ENCODE assay signal across 8 cellular contexts in genomic region chr1:100034465-100034864, GRCh38.
DNase-seq lines count a peak whose midpoint lies in the region; ATAC-seq and TF ChIP-seq lines count a peak whose summit lies in the region.
"Had no signal": no experiment of that assay in that cellular context is flagged by ENCODE, and none has a peak within 500 bp of the region (broad histone marks: within the 10 kb centered on the region; RNA-seq: fewer than 3 reads in every experiment).

No MANE protein-coding gene starts in this region.

- H3K4me1 Mint-ChIP-seq in activated T-helper 17 cell treated with anti-CD3 and anti-CD28 coated beads, Interleukin-2, amount 50 U/mL, for 72 hours: peaks cover 14% of the 10 kb centered on the region
- H3K4me1 Mint-ChIP-seq in mesothelial cell of epicardium: peaks cover 29% of the 10 kb centered on the region
- H3K4me1 Mint-ChIP-seq in CD14-positive monocyte: peaks cover 11% of the 10 kb centered on the region
- peaks cover 23% of the 10 kb centered on the region for H3K4me1 Mint-ChIP-seq in activated naive CD4-positive, alpha-beta T cell treated with anti-CD3 and anti-CD28 coated beads for 36 hours (ENCODE audit: low read depth)

- no peak overlapping the region for H3K9ac ChIP-seq in Karpas-422 (ENCODE audit: low read length)

- no peaks in the 10 kb centered on the region for H3K9me2 ChIP-seq in Karpas-422 (replicated peaks; ENCODE audit: insufficient read depth, low read length)

- no peak for ATAC-seq in activated T-helper 17 cell treated with anti-CD3 and anti-CD28 coated beads, Interleukin-2, amount 50 U/mL, for 72 hours (replicated peaks)
- no peak for ATAC-seq in heart right ventricle
- ATAC-seq: stimulated activated naive CD8-positive, alpha-beta T cell treated with anti-CD3 and anti-CD28 coated beads, Interleukin-15, Interleukin-2, amounts not matched to agents 100 U/mL and 50 U/mL, for 24 hours had no signal

- no peaks in the 10 kb centered on the region for H3K9me3 Mint-ChIP-seq in activated T-helper 17 cell treated with anti-CD3 and anti-CD28 coated beads, Interleukin-2, amount 50 U/mL, for 72 hours
- H3K9me3 Mint-ChIP-seq in mesothelial cell of epicardium (no peaks in the 10 kb centered on the region), CD14-positive monocyte (peaks cover 0 to 3% (median 0%) of the 10 kb centered on the region in 7 donors)
- H3K9me3 Mint-ChIP-seq in activated naive CD4-positive, alpha-beta T cell treated with anti-CD3 and anti-CD28 coated beads for 36 hours: no peaks in the 10 kb centered on the region

- H3K4me1 ChIP-seq in Karpas-422 (ENCODE audit: low read length) (peaks cover 25% of the 10 kb centered on the region), heart right ventricle (peaks cover 0 to 21% (median 12%) of the 10 kb centered on the region in 9 donors)

- H2AFZ ChIP-seq in Karpas-422 (ENCODE audit: low read length): no peak overlapping the region

- H3K4me2 ChIP-seq in Karpas-422 (ENCODE audit: low read depth, low read length, poor library complexity, severe bottlenecking): peak overlapping the region; percentile 86

- TF ChIP-seq CTCF in mesothelial cell of epicardium (IDR thresholded peaks at IDR 0.05; ENCODE audit: unreplicated experiment) (peak; percentile 31), heart right ventricle (IDR thresholded peaks at IDR 0.05) (peak in 4 of 9 donors; percentile 3 to 37 (median 26)), CD14-positive monocyte (IDR thresholded peaks at IDR 0.05) (no peak)

- CTCF ChIA-PET in activated naive CD4-positive, alpha-beta T cell treated with anti-CD3 and anti-CD28 coated beads for 36 hours (lab: Charles Lee): no interaction called here

- no peaks in the 10 kb centered on the region for H3K27me3 Mint-ChIP-seq in activated T-helper 17 cell treated with anti-CD3 and anti-CD28 coated beads, Interleukin-2, amount 50 U/mL, for 72 hours
- no peaks in the 10 kb centered on the region for H3K27me3 Mint-ChIP-seq in mesothelial cell of epicardium (ENCODE audit: low read depth)
- peaks cover 0 to 4% (median 0%) of the 10 kb centered on the region in 3 donors for H3K27me3 Mint-ChIP-seq in CD14-positive monocyte (ENCODE audit: low read depth in 3 of 3)
- H3K27me3 Mint-ChIP-seq in activated naive CD4-positive, alpha-beta T cell treated with anti-CD3 and anti-CD28 coated beads for 36 hours (ENCODE audit: low read depth): no peaks in the 10 kb centered on the region

- DNase-seq in ELR (ENCODE audit: low read depth) (peak; percentile 53), Karpas-422 (peak; percentile 80), mesothelial cell of epicardium (ENCODE audit: low spot score in 2 of 2, unreplicated experiment in 2 of 2) (no peak), heart right ventricle (no peak), CD14-positive monocyte (ENCODE audit: low spot score) (no peak)
- no peak for DNase-seq in activated naive CD4-positive, alpha-beta T cell treated with anti-CD3 and anti-CD28 coated beads for 36 hours
- DNase-seq: stimulated activated naive CD8-positive, alpha-beta T cell treated with anti-CD3 and anti-CD28 coated beads, Interleukin-15, Interleukin-2, amounts not matched to agents 100 U/mL and 50 U/mL, for 24 hours had no signal

- H3K4me3 ChIP-seq in Karpas-422 (ENCODE audit: low read length) (no peak overlapping the region), heart right ventricle (no peak overlapping the region)

- no peaks in the 10 kb centered on the region for H3K9me3 ChIP-seq in Karpas-422 (ENCODE audit: low read length)
- no peaks in the 10 kb centered on the region for H3K9me3 ChIP-seq in heart right ventricle

- H3K36me3 Mint-ChIP-seq in activated T-helper 17 cell treated with anti-CD3 and anti-CD28 coated beads, Interleukin-2, amount 50 U/mL, for 72 hours (ENCODE audit: low read depth): peaks cover 54% of the 10 kb centered on the region
- H3K36me3 Mint-ChIP-seq in mesothelial cell of epicardium (no peaks in the 10 kb centered on the region), CD14-positive monocyte (no peaks in the 10 kb centered on the region)
- H3K36me3 Mint-ChIP-seq in activated naive CD4-positive, alpha-beta T cell treated with anti-CD3 and anti-CD28 coated beads for 36 hours (ENCODE audit: low read depth): peaks cover 22% of the 10 kb centered on the region

- H3K27ac ChIP-seq in Karpas-422 (ENCODE audit: low read length) (no peak overlapping the region), heart right ventricle (no peak overlapping the region)

- H4K20me1 ChIP-seq in Karpas-422 (ENCODE audit: insufficient read depth, low read depth, low read length): no peaks in the 10 kb centered on the region

- intact Hi-C loops in heart right ventricle (cut with DNase I): loop anchor here in 1 of 10 donors (5.0 kb wide), 1 partner anchor 62 kb away; no protein-coding TSS in a partner anchor
- intact Hi-C loops in CD14-positive monocyte (cut with micrococcal nuclease): loop anchor here in 1 of 2 donors (10.0 kb wide), 1 partner anchor 860 kb away; the partner anchor contains the start of genes EXTL2 and SLC30A7
- intact Hi-C loops in activated naive CD4-positive, alpha-beta T cell treated with anti-CD3 and anti-CD28 coated beads for 36 hours (cut with micrococcal nuclease): loop anchor here (1.0 kb wide), 1 partner anchor 226 kb away; no protein-coding TSS in a partner anchor

- H3K27me3 ChIP-seq in Karpas-422 (ENCODE audit: low read length) (no peaks in the 10 kb centered on the region), heart right ventricle (no peaks in the 10 kb centered on the region)

- 0 out of 2 replicates have a peak, but pooled peaks cover 3% of the 10 kb centered on the region for H3K36me3 ChIP-seq in Karpas-422 (ENCODE audit: insufficient read depth, low read length)
- H3K36me3 ChIP-seq in heart right ventricle: no peaks in the 10 kb centered on the region

- no peak overlapping the region for H3K4me3 Mint-ChIP-seq in activated T-helper 17 cell treated with anti-CD3 and anti-CD28 coated beads, Interleukin-2, amount 50 U/mL, for 72 hours
- H3K4me3 Mint-ChIP-seq in mesothelial cell of epicardium (no peak overlapping the region), CD14-positive monocyte (no peak overlapping the region)
- H3K4me3 Mint-ChIP-seq in activated naive CD4-positive, alpha-beta T cell treated with anti-CD3 and anti-CD28 coated beads for 36 hours: no peak overlapping the region

- H3K79me2 ChIP-seq in Karpas-422 (ENCODE audit: low read length): peaks cover 40% of the 10 kb centered on the region

- peak overlapping the region; percentile 26 for H3K27ac Mint-ChIP-seq in activated T-helper 17 cell treated with anti-CD3 and anti-CD28 coated beads, Interleukin-2, amount 50 U/mL, for 72 hours
- H3K27ac Mint-ChIP-seq in mesothelial cell of epicardium (peak overlapping the region; percentile 76), CD14-positive monocyte (no peak overlapping the region)
- H3K27ac Mint-ChIP-seq in activated naive CD4-positive, alpha-beta T cell treated with anti-CD3 and anti-CD28 coated beads for 36 hours: no peak overlapping the region

Comparison
In these comparisons a context has a peak if more than half of its experiments do, and no peak if none do; other contexts are left out.
1. DNase-seq: peak in ELR (single experiment) and Karpas-422 (single experiment); none in mesothelial cell of epicardium (0 of 2), heart right ventricle (0 of 2), CD14-positive monocyte (single experiment) and activated naive CD4-positive, alpha-beta T cell treated with anti-CD3 and anti-CD28 coated beads for 36 hours (single experiment).
2. H3K27ac Mint-ChIP-seq: peak in activated T-helper 17 cell treated with anti-CD3 and anti-CD28 coated beads, Interleukin-2, amount 50 U/mL, for 72 hours (single experiment) and mesothelial cell of epicardium (single experiment); none in CD14-positive monocyte (0 of 7) and activated naive CD4-positive, alpha-beta T cell treated with anti-CD3 and anti-CD28 coated beads for 36 hours (single experiment).